In genomic region chr16:565420-566330, GRCh38 we compare ENCODE assay signal across 20 cellular contexts. TPM values are rescaled to one million over a fixed set of nuclear protein-coding genes. Genes with fewer than 3 reads are reported as not detected.
DNase-seq lines count a peak whose midpoint lies in the region; ATAC-seq and TF ChIP-seq lines count a peak whose summit lies in the region.
"Had no signal": no experiment of that assay in that cellular context is flagged by ENCODE, and none has a peak within 500 bp of the region (broad histone marks: within the 10 kb centered on the region; RNA-seq: fewer than 3 reads in every experiment).

No MANE protein-coding gene starts in this region.

- H3K4me3 Mint-ChIP-seq in naive thymus-derived CD8-positive, alpha-beta T cell = peak overlapping the region in 1 of 10 donors; percentile 72
- H3K4me3 Mint-ChIP-seq: WTC11 had no signal

- ATAC-seq in naive thymus-derived CD8-positive, alpha-beta T cell = no peak
- ATAC-seq in HG02852 (IDR thresholded peaks at IDR 0.05; ENCODE audit: unreplicated experiment) = no peak
- ATAC-seq: stimulated activated effector memory CD8-positive, alpha-beta T cell treated with anti-CD3 and anti-CD28 coated beads, Interleukin-12 subunit alpha, Interleukin-12 subunit beta, amount 100 ng/mL, for 72 hours had no signal

- H3K27me3 ChIP-seq in NT2/D1 (ENCODE audit: insufficient read depth, insufficient read length) = peaks cover 19% of the 10 kb centered on the region
- H3K27me3 ChIP-seq: vagina had no signal

- H3K9me3 Mint-ChIP-seq in naive thymus-derived CD8-positive, alpha-beta T cell = peaks cover 0 to 2% (median 0%) of the 10 kb centered on the region in 9 donors
- H3K9me3 Mint-ChIP-seq: stimulated activated effector memory CD8-positive, alpha-beta T cell treated with anti-CD3 and anti-CD28 coated beads, Interleukin-12 subunit alpha, Interleukin-12 subunit beta, amount 100 ng/mL, for 72 hours; WTC11 had no signal

- TF ChIP-seq POLR2A in erythroblast (IDR thresholded peaks at IDR 0.05; ENCODE audit: low read length) = no peak

- peak overlapping the region in 1 of 10 donors; percentile 66 for H3K27ac Mint-ChIP-seq in naive thymus-derived CD8-positive, alpha-beta T cell
- H3K27ac Mint-ChIP-seq: CD14-positive monocyte had no signal

- peaks cover 35% of the 10 kb centered on the region for H3K4me1 ChIP-seq in NT2/D1 (ENCODE audit: insufficient read depth, insufficient read length)

- H3K27me3 Mint-ChIP-seq in naive thymus-derived CD8-positive, alpha-beta T cell = peaks cover 0 to 2% (median 0%) of the 10 kb centered on the region in 5 donors

- POLR2A ChIA-PET in naive thymus-derived CD8-positive, alpha-beta T cell (lab: Charles Lee) = interaction anchor here (0.5 to 1.6 kb wide), 3 partner anchors 37 to 179 kb away, joined by 3 to 6 read pairs (median 4); partner anchors contain the start of gene METTL26

- H3K4me1 Mint-ChIP-seq in naive thymus-derived CD8-positive, alpha-beta T cell = peaks cover 9 to 23% (median 21%) of the 10 kb centered on the region in 4 donors

- H3K36me3 Mint-ChIP-seq in naive thymus-derived CD8-positive, alpha-beta T cell = no peaks in the 10 kb centered on the region
- H3K36me3 Mint-ChIP-seq: CD14-positive monocyte; stimulated activated effector memory CD8-positive, alpha-beta T cell treated with anti-CD3 and anti-CD28 coated beads, Interleukin-12 subunit alpha, Interleukin-12 subunit beta, amount 100 ng/mL, for 72 hours; WTC11 had no signal

- no peaks in the 10 kb centered on the region for H3K9me3 ChIP-seq in NT2/D1 (ENCODE audit: insufficient read depth, low read length)
- H3K9me3 ChIP-seq: vagina had no signal

- peak overlapping the region; percentile 59 for H3K9ac ChIP-seq in NT2/D1 (ENCODE audit: insufficient read length, low read depth)

- H3K4me3 ChIP-seq in NT2/D1 (ENCODE audit: insufficient read length, low read depth) = no peak overlapping the region

- DNase-seq in GF-D8 (lab: John Stamatoyannopoulos, UW) (peak; percentile 14), NT2/D1 (ENCODE audit: low read depth, low spot score) (no peak), erythroblast (lab: John Stamatoyannopoulos, UW) (peak; percentile 56 to 68), retina (peak; percentile 69), T-helper 9 cell (no peak)
- DNase-seq in naive thymus-derived CD8-positive, alpha-beta T cell = no peak
- DNase-seq: activated naive CD4-positive, alpha-beta T cell treated with anti-CD3 and anti-CD28 coated beads, Interleukin-2, amount 50 U/mL, for 16 hours; central memory CD4-positive, alpha-beta T cell; glutamatergic neuron; Kasumi-1; NCI-H1694 treated with DMSO at 0.1 percent for 48 hours; NCI-H524; SIG-M5; stimulated activated CD4-positive, alpha-beta T cell treated with anti-CD3 and anti-CD28 coated beads, Interleukin-4, amount 100 ng/mL, for 24 hours had no signal

- H3K36me3 ChIP-seq in NT2/D1 (ENCODE audit: insufficient read depth, insufficient read length, low read length) = no peaks in the 10 kb centered on the region
- H3K36me3 ChIP-seq: vagina had no signal

RNA-seq across cellular contexts. Expression of gene NHLRC4, which starts 1.1 kb away (rescaled TPM):
- 1 to 10 TPM; 4.7 to 5.3 TPM for total RNA-seq in naive thymus-derived CD8-positive, alpha-beta T cell
- 1 to 10 TPM; 1.5 to 3.3 (median 1.7) TPM for polyA plus RNA-seq in naive thymus-derived CD8-positive, alpha-beta T cell

RNA-seq across cellular contexts. Expression of gene PIGQ, which starts 4.1 kb away (rescaled TPM):
- total RNA-seq in naive thymus-derived CD8-positive, alpha-beta T cell = 10 to 100 TPM; 55.8 to 59.0 TPM
- 10 to 100 TPM in 1 of 3 donors, 1 to 10 TPM in 2; 8.8 to 13.4 (median 9.3) TPM for polyA plus RNA-seq in naive thymus-derived CD8-positive, alpha-beta T cell

RNA-seq across cellular contexts. Expression of gene PRR35, which starts 5.5 kb away (rescaled TPM):
- total RNA-seq in naive thymus-derived CD8-positive, alpha-beta T cell = not detected
- not detected for polyA plus RNA-seq in naive thymus-derived CD8-positive, alpha-beta T cell
- total RNA-seq: kidney epithelial cell, vagina had no signal
- polyA plus RNA-seq: CD14-positive monocyte had no signal

RNA-seq across cellular contexts. Expression of gene RAB40C, which starts 24.2 kb away (rescaled TPM):
- total RNA-seq in naive thymus-derived CD8-positive, alpha-beta T cell = 10 to 100 TPM; 18.6 to 19.9 TPM
- polyA plus RNA-seq in naive thymus-derived CD8-positive, alpha-beta T cell = 10 to 100 TPM in 1 of 3 donors, 1 to 10 TPM in 2; 5.8 to 14.6 (median 6.2) TPM

RNA-seq across cellular contexts. Expression of gene CAPN15, which starts 38.2 kb away (rescaled TPM):
- total RNA-seq in naive thymus-derived CD8-positive, alpha-beta T cell = 10 to 100 TPM; 63.1 to 63.2 TPM
- 1 to 10 TPM; 5.5 to 7.9 (median 6.0) TPM for polyA plus RNA-seq in naive thymus-derived CD8-positive, alpha-beta T cell

Comparison
In these comparisons a context has a peak if more than half of its experiments do, and no peak if none do; other contexts are left out.
1. DNase-seq: peak in GF-D8 (single experiment), erythroblast (2 of 2) and retina (single experiment); none in NT2/D1 (single experiment), naive thymus-derived CD8-positive, alpha-beta T cell (0 of 10) and T-helper 9 cell (single experiment).